ENCODE assay signal across 16 cellular contexts in genomic region chr12:88643685-88644084, GRCh38.
DNase-seq lines count a peak whose midpoint lies in the region; ATAC-seq and TF ChIP-seq lines count a peak whose summit lies in the region.
"Had no signal": no experiment of that assay in that cellular context is flagged by ENCODE, and none has a peak within 500 bp of the region (broad histone marks: within the 10 kb centered on the region; RNA-seq: fewer than 3 reads in every experiment).

No MANE protein-coding gene starts in this region.

- no peak overlapping the region for H3K9ac ChIP-seq in GM23248
- no peak overlapping the region for H3K9ac ChIP-seq in SK-N-SH

- no peak for TF ChIP-seq RAD21 in SK-N-SH (IDR thresholded peaks at IDR 0.05; ENCODE audit: low read length)

- H3K27me3 ChIP-seq in GM23248 (replicated peaks; ENCODE audit: insufficient read depth) (no peaks in the 10 kb centered on the region), SK-N-SH (ENCODE audit: insufficient read depth) (no peaks in the 10 kb centered on the region)
- H3K27me3 ChIP-seq: BE2C had no signal

- in situ Hi-C loops in GM23248 (cut with MboI) = no loop called here

- peak; percentile 61 for DNase-seq in AG09319 (ENCODE audit: extremely low read depth, low read depth)
- DNase-seq in GM23248 = peak; percentile 45
- DNase-seq in fibroblast of mammary gland (ENCODE audit: low read depth) = peak; percentile 75
- DNase-seq in myocyte (ENCODE audit: low read depth) = peak; percentile 66
- DNase-seq in stimulated activated CD4-positive, alpha-beta T cell treated with anti-CD3 and anti-CD28 coated beads, Interleukin-2, amount 100 ng/mL, for 48 hours = no peak
- DNase-seq in WTC11 (ENCODE audit: low spot score) = no peak
- DNase-seq in SK-N-SH = no peak
- DNase-seq: BE2C; CD4-positive, alpha-beta T cell; NCI-H1417; NCI-H2029; NCI-H2171; NCI-H446; NCI-H69; RPMI8226 had no signal

- H2AFZ ChIP-seq in GM23248 (no peak overlapping the region), SK-N-SH (ENCODE audit: low read depth) (no peak overlapping the region)

- H3F3A ChIP-seq in GM23248 (ENCODE audit: insufficient read depth) (peaks cover 13% of the 10 kb centered on the region), SK-N-SH (replicated peaks; ENCODE audit: insufficient read depth) (no peaks in the 10 kb centered on the region)

- no peak for TF ChIP-seq CTCF in AG09319 (IDR thresholded peaks at IDR 0.05; ENCODE audit: low read depth, low read length)
- no peak for TF ChIP-seq CTCF in fibroblast of mammary gland (conservative IDR thresholded peaks at IDR 0.05; ENCODE audit: control insufficient read depth, insufficient read depth, low read depth, low read length)
- TF ChIP-seq CTCF in WTC11 (IDR thresholded peaks at IDR 0.05) = no peak
- TF ChIP-seq CTCF in SK-N-SH (IDR thresholded peaks at IDR 0.05) = no peak

- H3K27me3 Mint-ChIP-seq in WTC11 (ENCODE audit: low read depth) = no peaks in the 10 kb centered on the region
- H3K27me3 Mint-ChIP-seq: CD4-positive, alpha-beta T cell had no signal

- H3K9me3 Mint-ChIP-seq in WTC11 = no peaks in the 10 kb centered on the region
- H3K9me3 Mint-ChIP-seq: CD4-positive, alpha-beta T cell had no signal

- H3K79me2 ChIP-seq in GM23248 (ENCODE audit: insufficient read depth) (no peaks in the 10 kb centered on the region), SK-N-SH (ENCODE audit: insufficient read depth) (no peaks in the 10 kb centered on the region)

- peaks cover 8% of the 10 kb centered on the region for H3K4me1 Mint-ChIP-seq in WTC11

- no peaks in the 10 kb centered on the region for H3K9me3 ChIP-seq in GM23248 (ENCODE audit: low read depth)
- H3K9me3 ChIP-seq in SK-N-SH = no peaks in the 10 kb centered on the region
- H3K9me3 ChIP-seq: BE2C, HAP-1 had no signal

- H3K4me1 ChIP-seq in GM23248 (ENCODE audit: insufficient read depth) (peaks cover 32% of the 10 kb centered on the region), SK-N-SH (ENCODE audit: control insufficient read depth in 1 of 2, insufficient read depth in 2 of 2, low read depth in 1 of 2, low read length in 1 of 2) (peaks cover 2 to 16% of the 10 kb centered on the region in 2 experiments; a peak in 2 of 4 replicates)
- H3K4me1 ChIP-seq: BE2C had no signal

- H3K27ac ChIP-seq in GM23248 (no peak overlapping the region), SK-N-SH (ENCODE audit: low read depth in 2 of 2, low read length in 1 of 2) (no peak overlapping the region)

- H3K9me2 ChIP-seq in GM23248 (ENCODE audit: insufficient read depth) = no peaks in the 10 kb centered on the region
- H3K9me2 ChIP-seq in SK-N-SH = no peaks in the 10 kb centered on the region

- no peak overlapping the region for H3K4me3 Mint-ChIP-seq in WTC11
- H3K4me3 Mint-ChIP-seq: CD4-positive, alpha-beta T cell had no signal

- no peak overlapping the region for H3K4me2 ChIP-seq in GM23248 (ENCODE audit: unreplicated experiment)
- no peak overlapping the region for H3K4me2 ChIP-seq in SK-N-SH

- no peaks in the 10 kb centered on the region for H3K36me3 ChIP-seq in GM23248 (ENCODE audit: low read depth)
- H3K36me3 ChIP-seq in SK-N-SH (replicated peaks in 1 of 2; ENCODE audit: control insufficient read depth in 1 of 2, insufficient read depth in 2 of 2, low read length in 1 of 2) = no peaks in the 10 kb centered on the region
- H3K36me3 ChIP-seq: BE2C, HAP-1 had no signal

- POLR2A ChIA-PET in WTC11 (lab: Charles Lee) (no interaction called here), SK-N-SH (lab: Yijun Ruan, JAX) (no interaction called here)

- H3K4me3 ChIP-seq in GM23248 (no peak overlapping the region), fibroblast of mammary gland (ENCODE audit: control insufficient read depth, low read depth, low read length) (no peak overlapping the region), SK-N-SH (ENCODE audit: low read depth in 2 of 2, low read length in 1 of 2) (no peak overlapping the region)
- H3K4me3 ChIP-seq: HAP-1 had no signal

- no peak overlapping the region for H3K27ac Mint-ChIP-seq in WTC11
- H3K27ac Mint-ChIP-seq: CD4-positive, alpha-beta T cell had no signal

- no peak for ATAC-seq in WTC11

- TF ChIP-seq EP300 in SK-N-SH (IDR thresholded peaks at IDR 0.05; ENCODE audit: borderline replicate concordance in 1 of 2, low read depth in 1 of 2, low read length in 1 of 2) = no peak

- 7 to 8% methylated on average over 2 of the region's 2 CpGs for WGBS in GM23248 (ENCODE audit: low coverage in 1 of 2, low lambda C conversion rate in 2 of 2, missing lambda C conversion rate in 2 of 2), 2 experiments
- WGBS in SK-N-SH (ENCODE audit: low lambda C conversion rate) = 92% methylated on average over 2 of the region's 2 CpGs

- CTCF ChIA-PET in WTC11 (lab: Charles Lee) (no interaction called here), SK-N-SH (lab: Yijun Ruan, JAX) (interaction anchor here (0.6 to 1.5 kb wide), 3 partner anchors 15 to 181 kb away, joined by 3 to 4 read pairs (median 3); no protein-coding TSS in a partner anchor)

- no peaks in the 10 kb centered on the region for H4K20me1 ChIP-seq in GM23248 (ENCODE audit: insufficient read depth)
- no peaks in the 10 kb centered on the region for H4K20me1 ChIP-seq in SK-N-SH (ENCODE audit: insufficient read depth)

- H3K36me3 Mint-ChIP-seq in WTC11 = no peaks in the 10 kb centered on the region

TF ChIP-seq in WTC11, 78 proteins besides CTCF, POLR2A, EP300 and RAD21 (continues in another document):
- TF ChIP-seq, protein P1, sequence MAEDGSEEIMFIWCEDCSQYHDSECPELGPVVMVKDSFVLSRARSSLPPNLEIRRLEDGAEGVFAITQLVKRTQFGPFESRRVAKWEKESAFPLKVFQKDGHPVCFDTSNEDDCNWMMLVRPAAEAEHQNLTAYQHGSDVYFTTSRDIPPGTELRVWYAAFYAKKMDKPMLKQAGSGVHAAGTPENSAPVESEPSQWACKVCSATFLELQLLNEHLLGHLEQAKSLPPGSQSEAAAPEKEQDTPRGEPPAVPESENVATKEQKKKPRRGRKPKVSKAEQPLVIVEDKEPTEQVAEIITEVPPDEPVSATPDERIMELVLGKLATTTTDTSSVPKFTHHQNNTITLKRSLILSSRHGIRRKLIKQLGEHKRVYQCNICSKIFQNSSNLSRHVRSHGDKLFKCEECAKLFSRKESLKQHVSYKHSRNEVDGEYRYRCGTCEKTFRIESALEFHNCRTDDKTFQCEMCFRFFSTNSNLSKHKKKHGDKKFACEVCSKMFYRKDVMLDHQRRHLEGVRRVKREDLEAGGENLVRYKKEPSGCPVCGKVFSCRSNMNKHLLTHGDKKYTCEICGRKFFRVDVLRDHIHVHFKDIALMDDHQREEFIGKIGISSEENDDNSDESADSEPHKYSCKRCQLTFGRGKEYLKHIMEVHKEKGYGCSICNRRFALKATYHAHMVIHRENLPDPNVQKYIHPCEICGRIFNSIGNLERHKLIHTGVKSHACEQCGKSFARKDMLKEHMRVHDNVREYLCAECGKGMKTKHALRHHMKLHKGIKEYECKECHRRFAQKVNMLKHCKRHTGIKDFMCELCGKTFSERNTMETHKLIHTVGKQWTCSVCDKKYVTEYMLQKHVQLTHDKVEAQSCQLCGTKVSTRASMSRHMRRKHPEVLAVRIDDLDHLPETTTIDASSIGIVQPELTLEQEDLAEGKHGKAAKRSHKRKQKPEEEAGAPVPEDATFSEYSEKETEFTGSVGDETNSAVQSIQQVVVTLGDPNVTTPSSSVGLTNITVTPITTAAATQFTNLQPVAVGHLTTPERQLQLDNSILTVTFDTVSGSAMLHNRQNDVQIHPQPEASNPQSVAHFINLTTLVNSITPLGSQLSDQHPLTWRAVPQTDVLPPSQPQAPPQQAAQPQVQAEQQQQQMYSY (CRISPR knock-in tag; IDR thresholded peaks at IDR 0.05) = no peak
- no peak for TF ChIP-seq NFATC4 (CRISPR knock-in tag; IDR thresholded peaks at IDR 0.05)
- no peak for TF ChIP-seq TEAD1 (CRISPR knock-in tag; IDR thresholded peaks at IDR 0.05)

TF ChIP-seq in SK-N-SH, 30 proteins besides CTCF, POLR2A, EP300 and RAD21:
- TF ChIP-seq FOXJ3 (CRISPR knock-in tag; IDR thresholded peaks at IDR 0.05) (no peak), NRF1 (IDR thresholded peaks at IDR 0.05; ENCODE audit: low read depth, low read length) (no peak)

Comparison
In these comparisons a context has a peak if more than half of its experiments do, and no peak if none do; other contexts are left out.
1. DNase-seq: peak in AG09319 (single experiment), GM23248 (single experiment), fibroblast of mammary gland (single experiment) and myocyte (single experiment); none in stimulated activated CD4-positive, alpha-beta T cell treated with anti-CD3 and anti-CD28 coated beads, Interleukin-2, amount 100 ng/mL, for 48 hours (0 of 2), WTC11 (single experiment) and SK-N-SH (single experiment).